Comparison of ENCODE assay signal across 20 cellular contexts in the genomic region with DNA sequence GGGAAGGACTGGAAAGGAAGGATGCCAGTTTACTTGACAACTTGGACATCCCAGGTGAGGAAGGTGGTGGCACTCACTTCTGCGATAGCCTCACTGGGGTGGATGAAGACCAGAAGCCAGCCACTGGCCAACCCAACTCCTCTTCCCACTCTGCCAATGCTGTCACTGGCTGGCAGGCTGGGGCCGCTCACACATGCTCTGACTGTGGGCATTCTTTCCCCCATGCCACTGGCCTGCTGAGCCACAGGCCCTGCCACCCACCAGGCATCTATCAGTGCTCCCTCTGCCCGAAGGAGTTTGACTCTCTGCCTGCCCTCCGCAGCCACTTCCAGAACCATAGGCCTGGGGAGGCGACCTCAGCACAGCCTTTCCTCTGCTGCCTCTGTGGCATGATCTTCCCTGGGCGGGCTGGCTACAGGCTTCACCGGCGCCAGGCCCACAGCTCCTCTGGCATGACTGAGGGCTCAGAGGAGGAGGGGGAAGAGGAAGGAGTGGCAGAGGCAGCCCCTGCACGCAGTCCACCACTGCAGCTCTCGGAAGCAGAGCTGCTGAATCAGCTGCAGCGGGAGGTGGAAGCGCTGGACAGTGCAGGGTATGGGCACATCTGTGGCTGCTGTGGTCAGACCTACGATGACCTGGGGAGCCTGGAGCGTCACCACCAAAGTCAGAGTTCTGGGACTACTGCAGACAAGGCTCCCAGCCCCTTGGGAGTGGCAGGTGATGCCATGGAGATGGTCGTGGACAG.
"Had no signal": no experiment of that assay in that cellular context is flagged by ENCODE, and none has a peak within 500 bp of the region (broad histone marks: within the 10 kb centered on the region; RNA-seq: fewer than 3 reads in every experiment).

No MANE protein-coding gene starts in this region.

- H3K4me3 Mint-ChIP-seq: activated naive CD8-positive, alpha-beta T cell treated with anti-CD3 and anti-CD28 coated beads for 36 hours; activated T-helper 1 cell treated with anti-CD3 and anti-CD28 coated beads, Interleukin-12 subunit alpha, Interleukin-12 subunit beta, Interleukin-2, Interleukin-4 antibody, amounts not matched to agents 30 ng/mL and 10 ng/mL and 1 ng/mL, durations not matched to agents 14 hours and 24 hours and 36 hours had no signal

- ATAC-seq: activated CD4-positive, CD25-positive, alpha-beta regulatory T cell treated with anti-CD3 and anti-CD28 coated beads, Interleukin-2, amount 50 U/mL, for 24 hours; left colon; lower lobe of right lung; naive thymus-derived CD8-positive, alpha-beta T cell; stimulated activated naive CD8-positive, alpha-beta T cell treated with anti-CD3 and anti-CD28 coated beads, Interleukin-15, Interleukin-2, amounts not matched to agents 100 U/mL and 50 U/mL, for 24 hours had no signal

- H3K9me3 Mint-ChIP-seq: activated naive CD8-positive, alpha-beta T cell treated with anti-CD3 and anti-CD28 coated beads for 36 hours; activated T-helper 1 cell treated with anti-CD3 and anti-CD28 coated beads, Interleukin-12 subunit alpha, Interleukin-12 subunit beta, Interleukin-2, Interleukin-4 antibody, amounts not matched to agents 30 ng/mL and 10 ng/mL and 1 ng/mL, durations not matched to agents 14 hours and 24 hours and 36 hours; naive thymus-derived CD8-positive, alpha-beta T cell had no signal

- H3K27me3 Mint-ChIP-seq: activated naive CD8-positive, alpha-beta T cell treated with anti-CD3 and anti-CD28 coated beads for 36 hours; naive thymus-derived CD8-positive, alpha-beta T cell had no signal

- H3K36me3 ChIP-seq: uterus had no signal

- H3K27me3 ChIP-seq: suprapubic skin, transverse colon, uterus had no signal

- H3K4me3 ChIP-seq: lower lobe of right lung, suprapubic skin, transverse colon, uterus had no signal

- H3K27ac Mint-ChIP-seq: activated T-helper 1 cell treated with anti-CD3 and anti-CD28 coated beads, Interleukin-12 subunit alpha, Interleukin-12 subunit beta, Interleukin-2, Interleukin-4 antibody, amounts not matched to agents 30 ng/mL and 10 ng/mL and 1 ng/mL, durations not matched to agents 14 hours and 24 hours and 36 hours had no signal

- H3K4me1 ChIP-seq: uterus had no signal

- DNase-seq: activated CD4-positive, alpha-beta T cell treated with anti-CD3 and anti-CD28 coated beads, Interleukin-2, amount 50 U/mL, for 1 hour; activated gamma-delta T cell treated with Interleukin-2 at 50 U/mL for 16 hours; activated naive CD8-positive, alpha-beta T cell treated with anti-CD3 and anti-CD28 coated beads for 36 hours; amniotic stem cell; dermis blood vessel endothelial cell; effector memory CD4-positive, alpha-beta T cell; foreskin fibroblast; left colon; lower lobe of right lung; occipital lobe; retina; stimulated activated CD4-positive, alpha-beta T cell treated with anti-CD3 and anti-CD28 coated beads, Interleukin-2, amount 100 ng/mL, for 24 hours; stimulated activated naive CD8-positive, alpha-beta T cell treated with anti-CD3 and anti-CD28 coated beads, Interleukin-15, Interleukin-2, amounts not matched to agents 100 U/mL and 50 U/mL, for 24 hours; transverse colon; uterus had no signal

- H3K9me3 ChIP-seq: lower lobe of right lung, suprapubic skin, transverse colon, uterus had no signal

- H3K27ac ChIP-seq: epithelial cell of prostate, lower lobe of right lung, suprapubic skin, transverse colon, uterus had no signal
